ENCODE assay signal across 18 cellular contexts in the genomic region with DNA sequence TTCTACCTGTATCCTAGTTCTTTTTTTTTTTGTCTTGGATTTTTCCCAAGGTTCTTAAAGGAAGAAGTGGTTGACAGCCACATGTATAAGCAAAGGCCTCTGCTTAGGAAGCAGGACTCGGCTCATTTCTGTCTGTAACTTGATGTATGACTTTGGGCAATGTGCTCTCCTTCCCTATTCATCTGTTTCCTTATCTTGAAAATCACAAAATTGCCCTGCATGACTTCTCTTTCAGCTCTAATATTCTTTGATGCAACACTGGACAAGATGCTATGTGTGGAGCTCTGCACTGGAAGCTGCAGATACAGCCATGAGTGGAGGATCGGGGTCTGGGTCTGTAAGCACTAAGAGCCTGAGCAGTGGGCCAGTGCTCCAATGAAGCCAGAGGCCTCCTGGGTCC.
"Had no signal": no experiment of that assay in that cellular context is flagged by ENCODE, and none has a peak within 500 bp of the region (broad histone marks: within the 10 kb centered on the region; RNA-seq: fewer than 3 reads in every experiment).

No MANE protein-coding gene starts in this region.

- H3K27me3 ChIP-seq: colonic mucosa, gastrocnemius medialis, heart right ventricle, ovary, right atrium auricular region, sigmoid colon, suprapubic skin, thyroid gland, upper lobe of left lung, uterus had no signal

- H3K9me3 ChIP-seq: colonic mucosa, ovary, thyroid gland had no signal

- DNase-seq: colonic mucosa; effector CD4-positive, alpha-beta T cell; endodermal cell; gastrocnemius medialis; heart right ventricle; hypothalamus; mucosa of descending colon; naive thymus-derived CD8-positive, alpha-beta T cell; ovary; sigmoid colon; stimulated activated CD4-positive, alpha-beta T cell treated with anti-CD3 and anti-CD28 coated beads, Interleukin-2, amount 100 ng/mL, for 24 hours; stimulated activated naive CD8-positive, alpha-beta T cell treated with anti-CD3 and anti-CD28 coated beads, Interleukin-15, Interleukin-2, amounts not matched to agents 100 U/mL and 50 U/mL, for 24 hours; thyroid gland; upper lobe of left lung; uterus had no signal

- H3K4me3 ChIP-seq: colonic mucosa, gastrocnemius medialis, heart right ventricle, mucosa of descending colon, ovary, right atrium auricular region, sigmoid colon, skin epidermis, suprapubic skin, thyroid gland, upper lobe of left lung, uterus had no signal

- ATAC-seq: gastrocnemius medialis; heart right ventricle; naive thymus-derived CD8-positive, alpha-beta T cell had no signal

- H3K36me3 ChIP-seq: colonic mucosa, gastrocnemius medialis, heart right ventricle, ovary, right atrium auricular region, sigmoid colon, suprapubic skin, thyroid gland, upper lobe of left lung, uterus had no signal

- H3K4me1 ChIP-seq: colonic mucosa, gastrocnemius medialis, heart right ventricle, right atrium auricular region, sigmoid colon, suprapubic skin, thyroid gland, upper lobe of left lung, uterus had no signal

- H3K27ac ChIP-seq: colonic mucosa, gastrocnemius medialis, heart right ventricle, ovary, right atrium auricular region, sigmoid colon, skin epidermis, suprapubic skin, thyroid gland, upper lobe of left lung, uterus had no signal
